Comparison of ENCODE assay signal across 18 cellular contexts in the genomic region with DNA sequence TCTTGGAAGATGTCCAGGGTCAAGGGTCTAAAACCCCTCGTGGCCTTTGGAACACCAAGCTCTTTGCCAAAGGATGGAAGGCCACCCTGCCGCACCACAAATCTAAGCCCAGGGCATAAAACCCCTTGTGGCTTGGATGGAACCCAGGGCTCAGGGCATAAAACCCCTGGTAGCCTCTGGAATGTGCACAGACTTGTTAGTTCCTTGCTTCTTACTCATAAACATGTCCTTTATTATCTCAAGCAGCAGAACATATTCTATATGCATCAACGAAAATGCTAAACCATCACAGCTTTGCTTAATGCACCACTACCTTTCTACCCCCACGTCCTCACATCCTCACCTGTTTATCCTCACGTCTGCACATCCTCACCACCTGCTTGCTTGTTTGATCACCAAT.
DNase-seq lines count a peak whose midpoint lies in the region; ATAC-seq, FAIRE-seq and TF ChIP-seq lines count a peak whose summit lies in the region.
"Had no signal": no experiment of that assay in that cellular context is flagged by ENCODE, and none has a peak within 500 bp of the region (broad histone marks: within the 10 kb centered on the region; RNA-seq: fewer than 3 reads in every experiment).

No MANE protein-coding gene starts in this region.

- no peaks in the 10 kb centered on the region for H3K36me3 Mint-ChIP-seq in MCF 10A (ENCODE audit: insufficient read depth, unreplicated experiment)
- H3K36me3 Mint-ChIP-seq: CD8-positive, alpha-beta memory T cell; IgD-negative memory B cell had no signal

- ATAC-seq in gastrocnemius medialis, result no peak

- POLR2A ChIA-PET in MCF 10A (lab: Yijun Ruan, JAX), result no interaction called here

- in situ Hi-C loops in mammary epithelial cell (cut with MboI; ENCODE audit: low sequenced_read_pairs in 2 of 2), result no loop called here
- in situ Hi-C loops in gastrocnemius medialis (cut with MboI; ENCODE audit: low sequenced_read_pairs in 4 of 4), result no loop called here

- H3K4me3 Mint-ChIP-seq in MCF 10A (ENCODE audit: unreplicated experiment), result no peak overlapping the region
- H3K4me3 Mint-ChIP-seq: CD8-positive, alpha-beta memory T cell; H9; IgD-negative memory B cell had no signal

- H2AFZ ChIP-seq in mammary epithelial cell (ENCODE audit: low read depth, low read length), result no peak overlapping the region

- peak overlapping the region; percentile 7 for H3K4me2 ChIP-seq in mammary epithelial cell (ENCODE audit: insufficient read depth, low read depth, low read length)
- H3K4me2 ChIP-seq: BLaER1 had no signal

- peaks cover 5% of the 10 kb centered on the region for H3K4me1 Mint-ChIP-seq in MCF 10A (ENCODE audit: insufficient read depth, unreplicated experiment)
- H3K4me1 Mint-ChIP-seq: CD8-positive, alpha-beta memory T cell; IgD-negative memory B cell had no signal

- CTCF ChIA-PET in mammary epithelial cell (lab: Charles Lee; ENCODE audit: low non-redundant PET), result no interaction called here
- CTCF ChIA-PET in MCF 10A (lab: Yijun Ruan, JAX), result no interaction called here

- WGBS in mammary epithelial cell (ENCODE audit: low coverage, missing lambda C conversion rate), result 9% methylated on average over 5 of the region's 5 CpGs
- WGBS in small intestine, 3 donors, result 60 to 66% (median 64%) methylated on average over 5 of the region's 5 CpGs

- no peaks in the 10 kb centered on the region for H3K27me3 Mint-ChIP-seq in MCF 10A (ENCODE audit: insufficient read depth, unreplicated experiment)
- H3K27me3 Mint-ChIP-seq: CD8-positive, alpha-beta memory T cell; IgD-negative memory B cell had no signal

- DNase-seq in mammary epithelial cell (peak; percentile 40), MCF 10A (ENCODE audit: unreplicated experiment) (no peak), bronchial epithelial cell (ENCODE audit: low read depth) (peak; percentile 11), kidney tubule cell (ENCODE audit: low spot score) (peak; percentile 16), small intestine (no peak), AG20443 (ENCODE audit: low spot score) (no peak), posterior cingulate gyrus (no peak), gastrocnemius medialis (no peak)
- DNase-seq: AML-193; Caco-2; CD8-positive, alpha-beta memory T cell; DND-41; GF-D8; GOT3; H9 had no signal

- no peaks in the 10 kb centered on the region for H4K20me1 ChIP-seq in mammary epithelial cell (ENCODE audit: insufficient read depth, low read length)
- H4K20me1 ChIP-seq: BLaER1 had no signal

- H3K79me2 ChIP-seq in mammary epithelial cell (ENCODE audit: insufficient read depth, low read length), result no peaks in the 10 kb centered on the region

- H3K4me3 ChIP-seq in mammary epithelial cell (replicated peaks in 1 of 3; ENCODE audit: insufficient read depth in 1 of 3, low read depth in 2 of 3, low read length in 3 of 3) (no peak overlapping the region), bronchial epithelial cell (ENCODE audit: low read depth, low read length) (no peak overlapping the region), small intestine (ENCODE audit: low read depth in 1 of 2, low read length in 2 of 2) (no peak overlapping the region), gastrocnemius medialis (no peak overlapping the region)
- H3K4me3 ChIP-seq: BLaER1 had no signal

- H3K27ac ChIP-seq in mammary epithelial cell (ENCODE audit: insufficient read depth, low read depth, low read length), result no peak overlapping the region
- H3K27ac ChIP-seq in small intestine (ENCODE audit: low read depth in 1 of 2, low read length in 1 of 2), result no peak overlapping the region
- H3K27ac ChIP-seq in gastrocnemius medialis, result no peak overlapping the region
- H3K27ac ChIP-seq: 22Rv1, BLaER1 had no signal

- no peak for FAIRE-seq in bronchial epithelial cell (lab: Jason Lieb, UNC)
- FAIRE-seq in small intestine (lab: Jason Lieb, UNC), result no peak

- peaks cover 9% of the 10 kb centered on the region for H3K4me1 ChIP-seq in mammary epithelial cell (ENCODE audit: insufficient read depth, low read length)
- no peaks in the 10 kb centered on the region for H3K4me1 ChIP-seq in small intestine (ENCODE audit: control insufficient read depth in 2 of 2, insufficient read depth in 1 of 2, low read depth in 1 of 2, low read length in 1 of 2)
- H3K4me1 ChIP-seq in gastrocnemius medialis, result no peaks in the 10 kb centered on the region
- H3K4me1 ChIP-seq: Caco-2 had no signal

- BruUV-seq in mammary epithelial cell (replicated peaks; lab: Mats Ljungman, UMichigan) (no TSS peak), MCF 10A (replicated peaks; lab: Mats Ljungman, UMichigan) (no TSS peak)

- no peak overlapping the region for H3K27ac Mint-ChIP-seq in MCF 10A (ENCODE audit: low read depth, unreplicated experiment)
- H3K27ac Mint-ChIP-seq: CD8-positive, alpha-beta memory T cell; IgD-negative memory B cell had no signal

- H3K36me3 ChIP-seq in mammary epithelial cell (ENCODE audit: insufficient read depth, low read length), result no peaks in the 10 kb centered on the region
- no peaks in the 10 kb centered on the region for H3K36me3 ChIP-seq in bronchial epithelial cell (ENCODE audit: control insufficient read depth, insufficient read depth, low read length)
- no peaks in the 10 kb centered on the region for H3K36me3 ChIP-seq in small intestine (ENCODE audit: control insufficient read depth in 2 of 2, insufficient read depth in 2 of 2, low read length in 2 of 2)
- H3K36me3 ChIP-seq in gastrocnemius medialis, result no peaks in the 10 kb centered on the region
- H3K36me3 ChIP-seq: BLaER1 had no signal

- no peak for TF ChIP-seq POLR2A in gastrocnemius medialis (IDR thresholded peaks at IDR 0.05)

- H3K27me3 ChIP-seq in mammary epithelial cell (ENCODE audit: insufficient read depth, low read length) (no peaks in the 10 kb centered on the region), bronchial epithelial cell (ENCODE audit: control insufficient read depth, insufficient read depth, low read length) (no peaks in the 10 kb centered on the region), small intestine (ENCODE audit: control insufficient read depth in 2 of 2, insufficient read depth in 2 of 2, low read length in 2 of 2) (no peaks in the 10 kb centered on the region), gastrocnemius medialis (no peaks in the 10 kb centered on the region)
- H3K27me3 ChIP-seq: BLaER1 had no signal

- H3K9me3 Mint-ChIP-seq in MCF 10A (ENCODE audit: unreplicated experiment), result no peaks in the 10 kb centered on the region
- H3K9me3 Mint-ChIP-seq: H9 had no signal

- no peak for TF ChIP-seq CTCF in mammary epithelial cell (conservative IDR thresholded peaks at IDR 0.05 in 1 of 2, IDR thresholded peaks at IDR 0.05 in 1 of 2; ENCODE audit: extremely low read depth in 1 of 2, insufficient read depth in 1 of 2, low read depth in 1 of 2, low read length in 2 of 2)
- TF ChIP-seq CTCF in MCF 10A (IDR thresholded peaks at IDR 0.05; ENCODE audit: unreplicated experiment), result no peak
- TF ChIP-seq CTCF in bronchial epithelial cell (IDR thresholded peaks at IDR 0.05; ENCODE audit: insufficient read depth, low read length, severe bottlenecking), result no peak
- no peak for TF ChIP-seq CTCF in gastrocnemius medialis (IDR thresholded peaks at IDR 0.05 in 4 of 5, conservative IDR thresholded peaks at IDR 0.05 in 1 of 5)

- dilution Hi-C loops in mammary epithelial cell (cut with HindIII; ENCODE audit: low sequenced_read_pairs), result no loop called here

- H3K9me3 ChIP-seq in mammary epithelial cell (replicated peaks; ENCODE audit: insufficient read depth, low read length) (no peaks in the 10 kb centered on the region), small intestine (ENCODE audit: control insufficient read depth, low read depth) (no peaks in the 10 kb centered on the region), gastrocnemius medialis (no peaks in the 10 kb centered on the region)
- H3K9me3 ChIP-seq: BLaER1, Caco-2 had no signal

- intact Hi-C loops in mammary epithelial cell (cut with micrococcal nuclease), result no loop called here
- intact Hi-C loops in MCF 10A (cut with micrococcal nuclease), result no loop called here
- intact Hi-C loops in posterior cingulate gyrus (cut with DNase I), result no loop called here
- intact Hi-C loops in gastrocnemius medialis (cut with DNase I; ENCODE audit: low total_unique reads), result no loop called here

- no peak overlapping the region for H3K9ac ChIP-seq in mammary epithelial cell (ENCODE audit: insufficient read depth, low read length)
- H3K9ac ChIP-seq: BLaER1 had no signal

Comparison
In these comparisons a context has a peak if more than half of its experiments do, and no peak if none do; other contexts are left out.
1. DNase-seq: peak in mammary epithelial cell (single experiment), bronchial epithelial cell (single experiment) and kidney tubule cell (single experiment); none in MCF 10A (single experiment), small intestine (single experiment), AG20443 (single experiment), posterior cingulate gyrus (0 of 10) and gastrocnemius medialis (0 of 2).